ENCODE assay signal across 11 cellular contexts in the genomic region with DNA sequence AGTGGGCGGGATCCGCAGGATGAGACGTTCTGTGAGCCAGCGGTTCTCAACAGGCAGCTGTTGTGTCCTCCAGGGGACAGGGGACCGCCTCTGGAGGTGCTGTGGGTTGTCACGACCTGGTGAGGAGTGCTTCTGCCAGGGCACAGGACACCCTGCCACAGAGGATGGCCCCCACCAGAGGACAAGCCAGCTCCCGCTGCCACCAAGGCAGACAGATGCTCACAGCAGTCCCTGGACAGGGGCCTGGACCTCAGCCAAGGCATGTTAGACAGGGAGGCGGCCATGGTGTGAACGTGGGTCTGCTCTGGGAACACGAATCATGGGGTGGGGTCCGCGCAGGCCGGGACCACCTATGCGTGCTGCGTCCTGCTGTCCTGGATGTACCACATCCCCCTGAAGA. TPM values are rescaled to one million over a fixed set of nuclear protein-coding genes. Genes with fewer than 3 reads are reported as not detected.
A peak's percentile ranks its signal among the peaks of the same experiment; 100 is the strongest.
DNase-seq lines count a peak whose midpoint lies in the region; FAIRE-seq and TF ChIP-seq lines count a peak whose summit lies in the region.
"Had no signal": no experiment of that assay in that cellular context is flagged by ENCODE, and none has a peak within 500 bp of the region (broad histone marks: within the 10 kb centered on the region; RNA-seq: fewer than 3 reads in every experiment).

No MANE protein-coding gene starts in this region.

- no peaks in the 10 kb centered on the region; the same call in 1 of the 2 replicates for H3K79me1 ChIP-seq in H1 (ENCODE audit: low read depth, low read length)

- H3K4ac ChIP-seq in H1 (replicated peaks; ENCODE audit: insufficient read length, low read depth, low read length): no peak overlapping the region

- H2AK5ac ChIP-seq in H1 (ENCODE audit: low read depth, low read length): 0 out of 2 replicates have a peak overlapping the region, but pooled peaks have one; percentile 14

- no peak overlapping the region for H3K18ac ChIP-seq in H1 (ENCODE audit: extremely low read depth, low read length)

- H2BK5ac ChIP-seq in H1 (ENCODE audit: low read depth, low read length): no peak overlapping the region

- no peak overlapping the region for H3K23ac ChIP-seq in H1 (ENCODE audit: insufficient read length)

- H3F3A ChIP-seq in Loucy (ENCODE audit: low read depth): peaks cover 10% of the 10 kb centered on the region; the same call in 1 of the 2 replicates
- H3F3A ChIP-seq in PC-9 (ENCODE audit: insufficient read depth, low read depth): peaks cover 50% of the 10 kb centered on the region

- H4K8ac ChIP-seq in H1 (ENCODE audit: extremely low read depth, insufficient read depth, low read length): no peak overlapping the region; the same call in 1 of the 2 replicates

- H3K9me2 ChIP-seq in Loucy (replicated peaks; ENCODE audit: low read depth, low read length) (no peaks in the 10 kb centered on the region), PC-9 (ENCODE audit: insufficient read depth) (no peaks in the 10 kb centered on the region)

- no peaks in the 10 kb centered on the region for H3K27me3 ChIP-seq in Loucy (ENCODE audit: insufficient read depth, low read length, poor library complexity, severe bottlenecking)
- peaks cover 0 to 12% (median 10%) of the 10 kb centered on the region in 4 experiments; a peak in 6 of 7 replicates for H3K27me3 ChIP-seq in H1 (replicated peaks in 1 of 4; ENCODE audit: control insufficient read depth in 3 of 4, extremely low read depth in 1 of 4, insufficient read depth in 3 of 4, low read length in 3 of 4)
- H3K27me3 ChIP-seq in spleen (replicated peaks in 1 of 7): peaks cover 0 to 12% (median 0%) of the 10 kb centered on the region in 7 donors
- H3K27me3 ChIP-seq in PC-9 (ENCODE audit: insufficient read depth, low read depth): no peaks in the 10 kb centered on the region; the same call in 1 of the 2 replicates

- POLR2A ChIA-PET in H1 (lab: Charles Lee; ENCODE audit: partially characterized antibody): no interaction called here
- POLR2A ChIA-PET in PC-9 (lab: Charles Lee; ENCODE audit: unreplicated experiment): no interaction called here

- TF ChIP-seq POLR2A in H1 (IDR thresholded peaks at IDR 0.05; ENCODE audit: control extremely low read depth in 1 of 2, low read depth in 2 of 2, low read length in 2 of 2): no peak
- no peak for TF ChIP-seq POLR2A in spleen (IDR thresholded peaks at IDR 0.05)

- no peaks in the 10 kb centered on the region for H3K79me2 ChIP-seq in Loucy (ENCODE audit: insufficient read depth, low read length)
- no peaks in the 10 kb centered on the region for H3K79me2 ChIP-seq in H1 (ENCODE audit: control insufficient read depth in 1 of 2, insufficient read depth in 2 of 2, low read length in 2 of 2)
- no peaks in the 10 kb centered on the region for H3K79me2 ChIP-seq in PC-9 (ENCODE audit: low read depth)

- H3K4me1 ChIP-seq in Loucy (ENCODE audit: insufficient read depth, low read length, poor library complexity, severe bottlenecking) (peaks cover 45% of the 10 kb centered on the region), H1 (replicated peaks in 1 of 4; ENCODE audit: control insufficient read depth in 3 of 4, insufficient read depth in 4 of 4, low read length in 3 of 4) (peaks cover 0 to 8% (median 1%) of the 10 kb centered on the region in 4 experiments; a peak in 2 of 7 replicates), spleen (peaks cover 45 to 83% (median 77%) of the 10 kb centered on the region in 6 donors), PC-9 (replicated peaks; ENCODE audit: insufficient read depth) (peaks cover 20% of the 10 kb centered on the region)

- no peak overlapping the region for H2BK20ac ChIP-seq in H1 (ENCODE audit: low read length)

- no peak overlapping the region for H2BK120ac ChIP-seq in H1 (replicated peaks; ENCODE audit: low read depth, low read length)

- H3K4me2 ChIP-seq in Loucy (ENCODE audit: low read depth, low read length, poor library complexity, severe bottlenecking): no peak overlapping the region
- peak overlapping the region in 1 of 2 experiments; percentile 62; a peak in 1 of 4 replicates for H3K4me2 ChIP-seq in H1 (ENCODE audit: insufficient read depth in 1 of 2, low read depth in 2 of 2, low read length in 2 of 2)
- no peak overlapping the region for H3K4me2 ChIP-seq in PC-9

- no peak overlapping the region for H3K9ac ChIP-seq in Loucy (ENCODE audit: low read depth, low read length, poor library complexity, severe bottlenecking)
- H3K9ac ChIP-seq in H1 (replicated peaks in 1 of 4; ENCODE audit: extremely low read depth in 1 of 4, low read depth in 3 of 4, low read length in 3 of 4): no peak overlapping the region
- H3K9ac ChIP-seq: GM23248 had no signal

- H2BK15ac ChIP-seq in H1 (ENCODE audit: low read length): peak overlapping the region; percentile 25; the same call in 1 of the 2 replicates

- intact Hi-C loops in spleen (cut with DNase I; ENCODE audit: low total_unique reads): loop anchor here (5.0 kb wide), 2 partner anchors 42 to 62 kb away; no protein-coding TSS in a partner anchor
- intact Hi-C loops in PC-9 (cut with micrococcal nuclease; ENCODE audit: unreplicated experiment): loop anchor here (2.0 kb wide), 1 partner anchor 41 kb away; no protein-coding TSS in a partner anchor

- H3K56ac ChIP-seq in H1 (replicated peaks; ENCODE audit: insufficient read length, low read depth, low read length): no peak overlapping the region

- H3K4me3 ChIP-seq in Loucy (ENCODE audit: low read length, poor library complexity, severe bottlenecking): no peak overlapping the region
- H3K4me3 ChIP-seq in H1 (ENCODE audit: extremely low read depth in 1 of 4, insufficient read depth in 2 of 4, low read depth in 3 of 4, low read length in 4 of 4): no peak overlapping the region
- no peak overlapping the region for H3K4me3 ChIP-seq in spleen
- no peak overlapping the region for H3K4me3 ChIP-seq in PC-9
- H3K4me3 ChIP-seq: GM23248, smooth muscle cell, thoracic aorta had no signal

- H3K14ac ChIP-seq in H1 (ENCODE audit: insufficient read length): no peak overlapping the region

- no peak overlapping the region for H3K27ac ChIP-seq in H1 (ENCODE audit: low read depth, low read length)
- peak overlapping the region in 7 of 8 donors; percentile 46 to 100 (median 95) for H3K27ac ChIP-seq in spleen
- no peak overlapping the region for H3K27ac ChIP-seq in PC-9
- H3K27ac ChIP-seq: GM23248, thoracic aorta had no signal

- H3K36me3 ChIP-seq in Loucy (ENCODE audit: insufficient read depth, low read length) (no peaks in the 10 kb centered on the region), H1 (ENCODE audit: control insufficient read depth in 2 of 4, insufficient read depth in 4 of 4, low read length in 3 of 4) (no peaks in the 10 kb centered on the region; a peak in 2 of 8 replicates), spleen (peaks cover 0 to 23% (median 1%) of the 10 kb centered on the region in 6 donors), PC-9 (ENCODE audit: low read depth) (no peaks in the 10 kb centered on the region)

- H2BK12ac ChIP-seq in H1 (ENCODE audit: low read depth, low read length): peak overlapping the region; percentile 50; the same call in 1 of the 2 replicates

- DNase-seq in DMS 273 (lab: John Stamatoyannopoulos, UW; ENCODE audit: unreplicated experiment): peak; percentile 40
- DNase-seq in DMS 273 treated with DMSO at 0.1 percent for 48 hours (lab: John Stamatoyannopoulos, UW): no peak
- no peak for DNase-seq in H1 (ENCODE audit: low read depth in 1 of 2, low spot score in 2 of 2)
- no peak for DNase-seq in spleen
- DNase-seq in activated effector memory CD4-positive, alpha-beta T cell treated with anti-CD3 and anti-CD28 coated beads, Interleukin-2, amount 50 U/mL, for 16 hours: no peak
- DNase-seq in stimulated activated naive CD4-positive, alpha-beta T cell treated with Interleukin-2 at 50 U/mL for 16 hours (lab: John Stamatoyannopoulos, UW): no peak
- DNase-seq in PC-9: no peak

- H2AFZ ChIP-seq in Loucy (ENCODE audit: low read length) (peak overlapping the region; percentile 68; the same call in 1 of the 2 replicates), H1 (ENCODE audit: low read length) (no peak overlapping the region), PC-9 (no peak overlapping the region)
- H2AFZ ChIP-seq: GM23248 had no signal

- no peak overlapping the region for H4K91ac ChIP-seq in H1 (replicated peaks; ENCODE audit: insufficient read length, low read length)

- BruUV-seq in PC-9 (replicated peaks; lab: Mats Ljungman, UMichigan): no TSS peak

- no peak overlapping the region for H4K5ac ChIP-seq in H1 (ENCODE audit: insufficient read length, low read depth, low read length)

- 86% methylated on average over 13 of the region's 15 CpGs; no CpG with 5 or more reads in 1 of the 2 experiments for WGBS in H1 (ENCODE audit: extremely low coverage in 1 of 2, insufficient coverage in 1 of 2, insufficient read length in 1 of 2, insufficient replicate concordance in 2 of 2, low coverage in 1 of 2, low lambda C conversion rate in 2 of 2, missing lambda C conversion rate in 1 of 2), 2 experiments
- WGBS in spleen, 5 donors: 70 to 89% (median 74%) methylated on average over 9 to 15 of the region's 15 CpGs; no CpG with 5 or more reads in 1 of the 5 donors

- peaks cover 7% of the 10 kb centered on the region; the same call in 1 of the 2 replicates for H3K23me2 ChIP-seq in H1 (ENCODE audit: low read depth, low read length)

- H3K9me3 ChIP-seq in Loucy (ENCODE audit: insufficient read depth, low read depth, low read length) (no peaks in the 10 kb centered on the region), H1 (ENCODE audit: insufficient read depth in 2 of 2, low read depth in 1 of 2, low read length in 1 of 2) (no peaks in the 10 kb centered on the region), spleen (no peaks in the 10 kb centered on the region), PC-9 (ENCODE audit: insufficient read depth, low read depth) (no peaks in the 10 kb centered on the region)
- H3K9me3 ChIP-seq: thoracic aorta had no signal

- no peaks in the 10 kb centered on the region for H4K20me1 ChIP-seq in Loucy (ENCODE audit: insufficient read depth, low read length, poor library complexity, severe bottlenecking)
- peaks cover 2 to 6% of the 10 kb centered on the region in 2 experiments for H4K20me1 ChIP-seq in H1 (replicated peaks in 1 of 2; ENCODE audit: control insufficient read depth in 1 of 2, insufficient read depth in 2 of 2, low read length in 2 of 2)
- no peaks in the 10 kb centered on the region; the same call in 1 of the 2 replicates for H4K20me1 ChIP-seq in PC-9 (ENCODE audit: insufficient read depth)

- FAIRE-seq in H1 (lab: Jason Lieb, UNC): no peak

- TF ChIP-seq EP300 in H1 (IDR thresholded peaks at IDR 0.05; ENCODE audit: borderline replicate concordance in 1 of 2, low read depth in 2 of 2, low read length in 2 of 2): no peak

- no peak for TF ChIP-seq RAD21 in H1 (IDR thresholded peaks at IDR 0.05 in 1 of 2, conservative IDR thresholded peaks at IDR 0.05 in 1 of 2; ENCODE audit: low read depth in 2 of 2, low read length in 2 of 2)

- CTCF ChIA-PET in H1 (lab: Charles Lee; ENCODE audit: partially characterized antibody) (interaction anchor here (0.6 to 5.2 kb wide), 20 partner anchors 13 to 234 kb away, joined by 3 to 54 read pairs (median 5); partner anchors contain the start of gene IL17REL), PC-9 (lab: Charles Lee) (interaction anchor here (0.6 to 1.3 kb wide), 3 partner anchors 60 to 367 kb away, joined by 3 to 7 read pairs (median 5); no protein-coding TSS in a partner anchor)

- TF ChIP-seq CTCF in Loucy (conservative IDR thresholded peaks at IDR 0.05; ENCODE audit: low read length): no peak
- TF ChIP-seq CTCF in H1 (IDR thresholded peaks at IDR 0.05; ENCODE audit: control extremely low read depth in 1 of 3, insufficient read depth in 1 of 3, low read depth in 1 of 3, low read length in 3 of 3): no peak
- no peak for TF ChIP-seq CTCF in spleen (IDR thresholded peaks at IDR 0.05 in 8 of 11, conservative IDR thresholded peaks at IDR 0.05 in 3 of 11)
- TF ChIP-seq CTCF in PC-9 (conservative IDR thresholded peaks at IDR 0.05): no peak

RNA-seq across cellular contexts. Expression of gene CRELD2, which starts 11.7 kb away (rescaled TPM):
- total RNA-seq in H1 (2021; fragmentation: NEBNext Ultra II Directional; extraction: Animal tissue kit (Norgen Biotek cat#: 25700)): 36.6 and 39.4 TPM in 2 replicates
- polyA plus RNA-seq in H1 (2011; rRNA removed) (24.5 and 34.3 TPM in 2 replicates), spleen (10 to 100 TPM; 16.2 to 26.3 (median 18.3) TPM)
- polyA plus RNA-seq in H1 (2011; cell fraction: cytosol; rRNA removed): 35.6 TPM
- 52.5 TPM for polyA plus RNA-seq in H1 (2011; cell fraction: nucleus; rRNA removed)
- polyA plus RNA-seq in H1 (2012, experiment 1 of 2): 19.3 to 35.8 TPM (median 34.6 TPM) in 4 replicates
- polyA plus RNA-seq in H1 (2012, experiment 2 of 2): 23.7 TPM
- polyA plus RNA-seq in H1 (2013, experiment 1 of 2): 24.9 TPM
- 26.3 TPM for polyA plus RNA-seq in H1 (2013, experiment 2 of 2)
- polyA minus RNA-seq in H1 (2011; rRNA and poly(A)+ RNA removed): 6.1 and 8.2 TPM in 2 replicates
- 8.7 TPM for polyA minus RNA-seq in H1 (2011; cell fraction: cytosol; rRNA and poly(A)+ RNA removed)
- polyA minus RNA-seq in H1 (2011; cell fraction: nucleus; rRNA and poly(A)+ RNA removed): 8.0 TPM
- total RNA-seq in spleen (10 to 100 TPM; 23.2 to 46.3 (median 38.1) TPM), PC-9 (2021) (30.7 and 34.1 TPM in 2 replicates)

RNA-seq across cellular contexts. Expression of gene ALG12, which starts 11.9 kb away (rescaled TPM):
- total RNA-seq in H1 (2021; fragmentation: NEBNext Ultra II Directional; extraction: Animal tissue kit (Norgen Biotek cat#: 25700)): 22.5 and 25.0 TPM in 2 replicates
- 13.4 and 24.1 TPM in 2 replicates for polyA plus RNA-seq in H1 (2011; rRNA removed)
- 16.1 TPM for polyA plus RNA-seq in H1 (2011; cell fraction: cytosol; rRNA removed)
- polyA plus RNA-seq in H1 (2011; cell fraction: nucleus; rRNA removed): 28.5 TPM
- polyA plus RNA-seq in H1 (2012, experiment 1 of 2): 14.6 to 25.7 TPM (median 22.3 TPM) in 4 replicates
- 19.9 TPM for polyA plus RNA-seq in H1 (2012, experiment 2 of 2)
- 23.8 TPM for polyA plus RNA-seq in H1 (2013, experiment 1 of 2)
- 25.7 TPM for polyA plus RNA-seq in H1 (2013, experiment 2 of 2)
- polyA minus RNA-seq in H1 (2011; rRNA and poly(A)+ RNA removed): 20.3 and 23.2 TPM in 2 replicates
- polyA minus RNA-seq in H1 (2011; cell fraction: cytosol; rRNA and poly(A)+ RNA removed): 11.2 TPM
- polyA minus RNA-seq in H1 (2011; cell fraction: nucleus; rRNA and poly(A)+ RNA removed): 7.9 TPM
- total RNA-seq in spleen: 10 to 100 TPM; 10.2 to 20.1 (median 13.3) TPM
- polyA plus RNA-seq in spleen: 1 to 10 TPM; 5.7 to 7.1 (median 5.9) TPM
- 16.8 and 19.2 TPM in 2 replicates for total RNA-seq in PC-9 (2021)

RNA-seq across cellular contexts. Expression of gene PIM3, which starts 30.4 kb away (rescaled TPM):
- 30.0 and 31.2 TPM in 2 replicates for total RNA-seq in H1 (2021; fragmentation: NEBNext Ultra II Directional; extraction: Animal tissue kit (Norgen Biotek cat#: 25700))
- polyA plus RNA-seq in H1 (2011; rRNA removed): 22.6 and 40.2 TPM in 2 replicates
- polyA plus RNA-seq in H1 (2011; cell fraction: cytosol; rRNA removed): 20.5 TPM
- 43.4 TPM for polyA plus RNA-seq in H1 (2011; cell fraction: nucleus; rRNA removed)
- 16.0 to 28.8 TPM (median 24.5 TPM) in 4 replicates for polyA plus RNA-seq in H1 (2012, experiment 1 of 2)
- 23.8 TPM for polyA plus RNA-seq in H1 (2012, experiment 2 of 2)
- polyA plus RNA-seq in H1 (2013, experiment 1 of 2): 20.9 TPM
- 21.1 TPM for polyA plus RNA-seq in H1 (2013, experiment 2 of 2)
- polyA minus RNA-seq in H1 (2011; rRNA and poly(A)+ RNA removed): 3.8 and 3.9 TPM in 2 replicates
- polyA minus RNA-seq in H1 (2011; cell fraction: cytosol; rRNA and poly(A)+ RNA removed): 17.7 TPM
- 20.5 TPM for polyA minus RNA-seq in H1 (2011; cell fraction: nucleus; rRNA and poly(A)+ RNA removed)
- 100 to 1,000 TPM in 5 of 7 donors, 10 to 100 TPM in 2; 72.1 to 134 (median 109) TPM for total RNA-seq in spleen
- 10 to 100 TPM; 49.5 to 84.4 (median 52.0) TPM for polyA plus RNA-seq in spleen
- total RNA-seq in PC-9 (2021): 67.0 and 84.8 TPM in 2 replicates

Comparison
In these comparisons a context has a peak if more than half of its experiments do, and no peak if none do; other contexts are left out.
1. H3K27ac ChIP-seq: peak in spleen (7 of 8); none in H1 (single experiment) and PC-9 (single experiment).